In the genomic region with DNA sequence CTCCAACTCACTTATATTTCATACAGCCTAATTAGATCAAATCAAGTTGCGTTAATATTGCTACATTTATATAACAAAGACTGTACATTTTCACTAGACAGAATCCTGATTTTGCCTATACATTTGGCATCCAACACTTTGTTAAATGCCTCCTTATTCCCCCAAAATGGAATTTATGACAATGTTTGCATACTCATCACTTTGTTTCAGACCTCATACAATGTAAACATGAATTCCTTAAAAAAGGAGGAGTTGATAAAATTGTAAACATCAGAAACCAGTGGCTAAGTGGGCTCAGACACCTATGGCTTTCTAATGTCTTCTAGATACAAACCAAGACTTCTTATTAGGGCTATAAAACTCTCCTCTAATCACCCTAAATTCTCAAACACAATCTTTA, we compare ENCODE assay signal across 2 cellular contexts.
A peak's percentile ranks its signal among the peaks of the same experiment; 100 is the strongest.
TF ChIP-seq lines count a peak whose summit lies in the region.

No MANE protein-coding gene starts in this region.

TF ChIP-seq in IMR-90, 13 proteins besides CTCF, POLR2A, EP300 and RAD21:
- TF ChIP-seq MAFK (IDR thresholded peaks at IDR 0.05; ENCODE audit: low read depth, low read length) (peak; percentile 38; the same call in 1 of the 2 replicates), CHD1 (IDR thresholded peaks at IDR 0.05; ENCODE audit: low read depth, low read length) (no peak), CEBPB (IDR thresholded peaks at IDR 0.05; ENCODE audit: low read depth, low read length) (no peak), BHLHE40 (IDR thresholded peaks at IDR 0.05; ENCODE audit: low read depth, low read length) (no peak)
TF ChIP-seq in IMR-90: peak in this region for 1.

TF ChIP-seq in WTC11, 78 proteins besides CTCF, POLR2A, EP300 and RAD21:
- no peak for TF ChIP-seq RORB (CRISPR knock-in tag; IDR thresholded peaks at IDR 0.05)
- TF ChIP-seq, protein P1, sequence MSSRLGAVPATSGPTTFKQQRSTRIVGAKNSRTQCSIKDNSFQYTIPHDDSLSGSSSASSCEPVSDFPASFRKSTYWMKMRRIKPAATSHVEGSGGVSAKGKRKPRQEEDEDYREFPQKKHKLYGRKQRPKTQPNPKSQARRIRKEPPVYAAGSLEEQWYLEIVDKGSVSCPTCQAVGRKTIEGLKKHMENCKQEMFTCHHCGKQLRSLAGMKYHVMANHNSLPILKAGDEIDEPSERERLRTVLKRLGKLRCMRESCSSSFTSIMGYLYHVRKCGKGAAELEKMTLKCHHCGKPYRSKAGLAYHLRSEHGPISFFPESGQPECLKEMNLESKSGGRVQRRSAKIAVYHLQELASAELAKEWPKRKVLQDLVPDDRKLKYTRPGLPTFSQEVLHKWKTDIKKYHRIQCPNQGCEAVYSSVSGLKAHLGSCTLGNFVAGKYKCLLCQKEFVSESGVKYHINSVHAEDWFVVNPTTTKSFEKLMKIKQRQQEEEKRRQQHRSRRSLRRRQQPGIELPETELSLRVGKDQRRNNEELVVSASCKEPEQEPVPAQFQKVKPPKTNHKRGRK (CRISPR knock-in tag; IDR thresholded peaks at IDR 0.05; ENCODE audit: borderline replicate concordance): no peak
- no peak for TF ChIP-seq TEAD1 (CRISPR knock-in tag; IDR thresholded peaks at IDR 0.05)
- TF ChIP-seq OVOL2 (CRISPR knock-in tag; IDR thresholded peaks at IDR 0.05; ENCODE audit: borderline replicate concordance): no peak
- TF ChIP-seq, protein P2, sequence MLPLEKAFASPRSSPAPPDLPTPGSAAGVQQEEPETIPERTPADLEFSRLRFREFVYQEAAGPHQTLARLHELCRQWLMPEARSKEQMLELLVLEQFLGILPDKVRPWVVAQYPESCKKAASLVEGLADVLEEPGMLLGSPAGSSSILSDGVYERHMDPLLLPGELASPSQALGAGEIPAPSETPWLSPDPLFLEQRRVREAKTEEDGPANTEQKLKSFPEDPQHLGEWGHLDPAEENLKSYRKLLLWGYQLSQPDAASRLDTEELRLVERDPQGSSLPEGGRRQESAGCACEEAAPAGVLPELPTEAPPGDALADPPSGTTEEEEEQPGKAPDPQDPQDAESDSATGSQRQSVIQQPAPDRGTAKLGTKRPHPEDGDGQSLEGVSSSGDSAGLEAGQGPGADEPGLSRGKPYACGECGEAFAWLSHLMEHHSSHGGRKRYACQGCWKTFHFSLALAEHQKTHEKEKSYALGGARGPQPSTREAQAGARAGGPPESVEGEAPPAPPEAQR (CRISPR knock-in tag; IDR thresholded peaks at IDR 0.05): no peak
- no peak for TF ChIP-seq GABPB1 (CRISPR knock-in tag; IDR thresholded peaks at IDR 0.05)
- TF ChIP-seq CREM (CRISPR knock-in tag; IDR thresholded peaks at IDR 0.05): no peak
